In genomic region chr19:12365094-12365371, GRCh38 we compare ENCODE assay signal across 8 cellular contexts.
DNase-seq lines count a peak whose midpoint lies in the region; FAIRE-seq and TF ChIP-seq lines count a peak whose summit lies in the region.

No MANE protein-coding gene starts in this region.

- peak overlapping the region; percentile 85 for H3K4me3 ChIP-seq in GM12865 (ENCODE audit: low read depth, low read length)
- H3K4me3 ChIP-seq in iPS DF 6.9 (ENCODE audit: low read length), result peak overlapping the region; percentile 74; the same call in 1 of the 2 replicates
- peak overlapping the region; percentile 73 to 98 (median 85) for H3K4me3 ChIP-seq in skin epidermis

- H3K27me3 ChIP-seq in iPS DF 6.9 (ENCODE audit: control insufficient read depth, insufficient read depth, low read length), result peaks cover 1% of the 10 kb centered on the region; the same call in 1 of the 2 replicates

- WGBS in iPS DF 6.9 (ENCODE audit: insufficient coverage, insufficient read length), result no CpG with 5 or more reads among the region's 19 CpGs

- FAIRE-seq in HTR-8/SVneo (lab: Jason Lieb, UNC), result no peak

- no peaks in the 10 kb centered on the region; the same call in 1 of the 2 replicates for H3K9me3 ChIP-seq in iPS DF 6.9 (ENCODE audit: control insufficient read depth, insufficient read depth, low read length)

- 0 out of 2 replicates have a peak, but pooled peaks cover 1% of the 10 kb centered on the region for H3K4me1 ChIP-seq in iPS DF 6.9 (ENCODE audit: control insufficient read depth, insufficient read depth, low read length)

- H3K36me3 ChIP-seq in iPS DF 6.9 (ENCODE audit: control insufficient read depth, insufficient read depth, low read length), result no peaks in the 10 kb centered on the region

- DNase-seq in GM12865 (ENCODE audit: low read depth), result no peak
- peak; percentile 28 for DNase-seq in HTR-8/SVneo (ENCODE audit: insufficient read length, low spot score)
- DNase-seq in amniotic stem cell (lab: John Stamatoyannopoulos, UW), result peak; percentile 12
- DNase-seq in iPS DF 6.9 (ENCODE audit: low read depth, low spot score), result no peak
- DNase-seq in cerebellar nuclear complex (lab: John Stamatoyannopoulos, UW), result no peak
- DNase-seq in midbrain (lab: John Stamatoyannopoulos, UW), result no peak
- no peak for DNase-seq in SKM-1 (lab: John Stamatoyannopoulos, UW; ENCODE audit: unreplicated experiment)

- no peak for TF ChIP-seq CTCF in GM12865 (IDR thresholded peaks at IDR 0.05; ENCODE audit: insufficient read depth, low read depth, low read length, missing control alignments)

- no peak overlapping the region for H3K27ac ChIP-seq in iPS DF 6.9 (ENCODE audit: low read length)
- H3K27ac ChIP-seq in skin epidermis, result peak overlapping the region; percentile 38 to 96 (median 84)

Comparison
In these comparisons a context has a peak if more than half of its experiments do, and no peak if none do; other contexts are left out.
1. DNase-seq: peak in HTR-8/SVneo (single experiment) and amniotic stem cell (single experiment); none in GM12865 (single experiment), iPS DF 6.9 (single experiment), cerebellar nuclear complex (0 of 2), midbrain (single experiment) and SKM-1 (single experiment).
2. Peak in every context shown above with its lines, with median percentiles within 50 percentile points of each other: H3K4me3 ChIP-seq.